ENCODE assay signal across 29 cellular contexts in genomic region chr1:208985231-208985630, GRCh38.
DNase-seq lines count a peak whose midpoint lies in the region; ATAC-seq, FAIRE-seq and TF ChIP-seq lines count a peak whose summit lies in the region.
"Had no signal": no experiment of that assay in that cellular context is flagged by ENCODE, and none has a peak within 500 bp of the region (broad histone marks: within the 10 kb centered on the region; RNA-seq: fewer than 3 reads in every experiment).

No MANE protein-coding gene starts in this region.

- H2AFZ ChIP-seq in endothelial cell of umbilical vein (ENCODE audit: low read depth, low read length) = no peak overlapping the region
- H2AFZ ChIP-seq: hepatocyte had no signal

- H3K27ac ChIP-seq in endothelial cell of umbilical vein (ENCODE audit: insufficient read depth, low read depth, low read length) = no peak overlapping the region
- H3K27ac ChIP-seq: C4-2B, dorsolateral prefrontal cortex, hepatocyte, left lung, tibial nerve had no signal

- TF ChIP-seq CTCF in AG10803 (conservative IDR thresholded peaks at IDR 0.05; ENCODE audit: low read length) (no peak), endothelial cell of umbilical vein (IDR thresholded peaks at IDR 0.05; ENCODE audit: extremely low read depth in 1 of 2, insufficient read depth in 1 of 2, low read depth in 1 of 2, low read length in 2 of 2) (no peak)

- POLR2A ChIA-PET in endothelial cell of umbilical vein (lab: Charles Lee) = no interaction called here

- CTCF ChIA-PET in endothelial cell of umbilical vein (lab: Charles Lee) = no interaction called here

- H3K27me3 ChIP-seq in endothelial cell of umbilical vein (ENCODE audit: control insufficient read depth in 2 of 2, insufficient read depth in 2 of 2, low read length in 2 of 2) = no peaks in the 10 kb centered on the region
- H3K27me3 ChIP-seq: hepatocyte, left lung, tibial nerve had no signal

- H3K4me3 ChIP-seq in AG10803 (ENCODE audit: low read length) = no peak overlapping the region
- H3K4me3 ChIP-seq in endothelial cell of umbilical vein (replicated peaks in 1 of 3; ENCODE audit: insufficient read depth in 1 of 3, low read depth in 1 of 3, low read length in 3 of 3) = no peak overlapping the region
- H3K4me3 ChIP-seq: dorsolateral prefrontal cortex, GM12878, hepatocyte, left lung, smooth muscle cell, tibial nerve had no signal

- H3K4me2 ChIP-seq in endothelial cell of umbilical vein (ENCODE audit: insufficient read depth, low read length) = peak overlapping the region; percentile 12
- H3K4me2 ChIP-seq: hepatocyte, smooth muscle cell had no signal

- ATAC-seq in HG03039 (IDR thresholded peaks at IDR 0.05; ENCODE audit: unreplicated experiment) = no peak
- ATAC-seq: activated T-cell treated with anti-CD3 and anti-CD28 coated beads, Interleukin-2, amount 50 U/mL, for 4 hours; GM12878; left lung; naive thymus-derived CD4-positive, alpha-beta T cell; WTC11 had no signal

- no peaks in the 10 kb centered on the region for H3K79me2 ChIP-seq in endothelial cell of umbilical vein (ENCODE audit: control insufficient read depth, insufficient read depth, low read length)
- H3K79me2 ChIP-seq: hepatocyte had no signal

- no peaks in the 10 kb centered on the region for H3K36me3 ChIP-seq in endothelial cell of umbilical vein (ENCODE audit: control insufficient read depth in 2 of 2, extremely low read depth in 1 of 2, insufficient read depth in 2 of 2, low read length in 2 of 2)
- H3K36me3 ChIP-seq: left lung, tibial nerve had no signal

- H3K9ac ChIP-seq in endothelial cell of umbilical vein (replicated peaks; ENCODE audit: extremely low read depth, insufficient read depth, low read length) = no peak overlapping the region

- no peak for TF ChIP-seq POLR2A in endothelial cell of umbilical vein (IDR thresholded peaks at IDR 0.05; ENCODE audit: low read depth, low read length)

- H3K4me1 ChIP-seq in endothelial cell of umbilical vein (ENCODE audit: control insufficient read depth, extremely low read depth, insufficient read depth, low read length) = peaks cover 33% of the 10 kb centered on the region

- H3K9me1 ChIP-seq in endothelial cell of umbilical vein (replicated peaks; ENCODE audit: control insufficient read depth, extremely low read depth, insufficient read depth, low read length) = no peaks in the 10 kb centered on the region

- dilution Hi-C loops in endothelial cell of umbilical vein (cut with MboI; ENCODE audit: extremely low pct_ligation_motif_present, low sequenced_read_pairs) = no loop called here

- H4K20me1 ChIP-seq in endothelial cell of umbilical vein (replicated peaks; ENCODE audit: control insufficient read depth, extremely low read depth, insufficient read depth, low read length) = no peaks in the 10 kb centered on the region

- intact Hi-C loops in endothelial cell of umbilical vein (cut with micrococcal nuclease) = no loop called here

- H3K9me3 ChIP-seq in endothelial cell of umbilical vein (replicated peaks; ENCODE audit: control insufficient read depth, insufficient read depth, low read length) = no peaks in the 10 kb centered on the region
- H3K9me3 ChIP-seq: left lung, tibial nerve had no signal

- no peak for FAIRE-seq in endothelial cell of umbilical vein (lab: Jason Lieb, UNC)
- FAIRE-seq: astrocyte, GM12878 had no signal

- BruUV-seq in endothelial cell of umbilical vein (replicated peaks; lab: Mats Ljungman, UMichigan) = no TSS peak

- DNase-seq in AG10803 (ENCODE audit: low read depth) = peak; percentile 4
- peak; percentile 63 for DNase-seq in NCI-H226
- DNase-seq in endothelial cell of umbilical vein (ENCODE audit: low read depth, low spot score) = peak; percentile 59
- DNase-seq in pons (ENCODE audit: low spot score) = peak; percentile 7
- no peak for DNase-seq in middle frontal gyrus (ENCODE audit: extremely low spot score, low spot score)
- DNase-seq in DMS53 (lab: John Stamatoyannopoulos, UW) = no peak
- DNase-seq: activated CD4-positive, alpha-beta T cell treated with anti-CD3 and anti-CD28 coated beads, Interleukin-2, amount 50 U/mL, for 1 hour; activated gamma-delta T cell treated with Interleukin-2 at 50 U/mL for 16 hours; activated T-cell treated with anti-CD3 and anti-CD28 coated beads, Interleukin-2, amount 50 U/mL, for 4 hours; dorsolateral prefrontal cortex; foreskin fibroblast; Kasumi-1; left lung; naive thymus-derived CD4-positive, alpha-beta T cell; NCI-H1092; NCI-H1694 treated with DMSO at 0.1 percent for 48 hours; NCI-H2171 treated with DMSO at 0.1 percent for 48 hours; NCI-H524 treated with DMSO at 0.1 percent for 48 hours; nucleus accumbens; retina; stimulated activated CD4-positive, alpha-beta T cell treated with anti-CD3 and anti-CD28 coated beads, Interleukin-1b, Interleukin-23, amount 100 ng/mL, for 48 hours had no signal

TF ChIP-seq in endothelial cell of umbilical vein, 7 proteins besides CTCF, POLR2A, EP300 and RAD21:
- no peak for TF ChIP-seq MYC (IDR thresholded peaks at IDR 0.05; ENCODE audit: low read depth, low read length)
- no peak for TF ChIP-seq MAX (IDR thresholded peaks at IDR 0.05; ENCODE audit: insufficient read depth, insufficient read length)
- peak; percentile 36 for TF ChIP-seq GATA2 (IDR thresholded peaks at IDR 0.05; ENCODE audit: insufficient read depth, insufficient read length, low read depth, low read length)
- peak; percentile 69 for TF ChIP-seq JUN (IDR thresholded peaks at IDR 0.05; ENCODE audit: borderline replicate concordance, insufficient read depth, insufficient read length, low read depth)
- TF ChIP-seq POLR2AphosphoS5 (IDR thresholded peaks at IDR 0.05; ENCODE audit: insufficient read depth, low read depth, low read length) = no peak
- TF ChIP-seq FOS (IDR thresholded peaks at IDR 0.05; ENCODE audit: borderline replicate concordance, insufficient read depth, low read length) = peak; percentile 54
- no peak for TF ChIP-seq EZH2 (IDR thresholded peaks at IDR 0.05; ENCODE audit: borderline replicate concordance, low read depth, low read length, severe bottlenecking)

Comparison
In these comparisons a context has a peak if more than half of its experiments do, and no peak if none do; other contexts are left out.
1. DNase-seq: peak in AG10803 (single experiment), NCI-H226 (single experiment), endothelial cell of umbilical vein (single experiment) and pons (single experiment); none in middle frontal gyrus (single experiment) and DMS53 (single experiment).